20 cellular contexts compared by ENCODE assay signal in the genomic region with DNA sequence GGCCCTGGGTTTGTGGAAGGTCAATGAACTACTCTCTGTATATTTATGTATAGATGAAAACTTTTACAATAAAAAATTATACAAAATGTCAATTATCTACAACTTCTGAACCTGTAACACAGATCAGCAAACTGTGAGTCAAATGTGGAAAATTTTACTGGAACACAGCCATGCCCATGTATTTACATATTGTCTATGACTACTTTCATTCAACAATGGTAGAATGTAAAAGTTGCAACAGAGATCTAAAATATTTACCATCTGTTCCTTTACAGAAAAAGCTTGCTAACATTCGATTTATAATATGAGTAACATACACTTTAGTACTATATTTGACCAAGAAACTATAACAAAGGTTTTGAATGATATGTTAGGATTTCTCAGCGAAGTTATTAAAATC.
DNase-seq lines count a peak whose midpoint lies in the region; ATAC-seq and TF ChIP-seq lines count a peak whose summit lies in the region.
"Had no signal": no experiment of that assay in that cellular context is flagged by ENCODE, and none has a peak within 500 bp of the region (broad histone marks: within the 10 kb centered on the region; RNA-seq: fewer than 3 reads in every experiment).

No MANE protein-coding gene starts in this region.

- H3K9me2 ChIP-seq in Karpas-422 (replicated peaks; ENCODE audit: insufficient read depth, low read length): no peaks in the 10 kb centered on the region

- H3K4me1 ChIP-seq in body of pancreas: peaks cover 4% of the 10 kb centered on the region
- no peaks in the 10 kb centered on the region for H3K4me1 ChIP-seq in right cardiac atrium (ENCODE audit: control insufficient read depth, insufficient read depth, low read length)
- no peaks in the 10 kb centered on the region for H3K4me1 ChIP-seq in Karpas-422 (ENCODE audit: low read length)
- no peaks in the 10 kb centered on the region for H3K4me1 ChIP-seq in tibial artery
- no peaks in the 10 kb centered on the region for H3K4me1 ChIP-seq in right atrium auricular region
- H3K4me1 ChIP-seq: gastroesophageal sphincter had no signal

- POLR2A ChIA-PET in AG04450 (lab: Yijun Ruan, JAX): interaction anchor here (0.9 kb wide), 1 partner anchor 10 kb away, joined by 6 read pairs; no protein-coding TSS in a partner anchor

- TF ChIP-seq POLR2A in body of pancreas (IDR thresholded peaks at IDR 0.05): no peak

- H4K20me1 ChIP-seq in Karpas-422 (ENCODE audit: insufficient read depth, low read depth, low read length): no peaks in the 10 kb centered on the region

- CTCF ChIA-PET in AG04450 (lab: Charles Lee): no interaction called here

- 72 to 81% methylated on average over 2 of the region's 2 CpGs for WGBS in body of pancreas, 2 donors
- 94% methylated on average over 2 of the region's 2 CpGs for WGBS in right cardiac atrium

- H3K9me3 ChIP-seq in AG04450 (ENCODE audit: control insufficient read depth, insufficient read depth, low read length): no peaks in the 10 kb centered on the region
- H3K9me3 ChIP-seq in body of pancreas: no peaks in the 10 kb centered on the region
- H3K9me3 ChIP-seq in right cardiac atrium (ENCODE audit: control insufficient read depth, low read length): no peaks in the 10 kb centered on the region
- no peaks in the 10 kb centered on the region for H3K9me3 ChIP-seq in Karpas-422 (ENCODE audit: low read length)
- H3K9me3 ChIP-seq in tibial artery: no peaks in the 10 kb centered on the region
- no peaks in the 10 kb centered on the region for H3K9me3 ChIP-seq in right atrium auricular region
- H3K9me3 ChIP-seq: gastroesophageal sphincter, transverse colon had no signal

- H3K27ac ChIP-seq in AG04450 (ENCODE audit: low read depth, low read length): no peak overlapping the region
- no peak overlapping the region for H3K27ac ChIP-seq in body of pancreas
- H3K27ac ChIP-seq in right cardiac atrium (ENCODE audit: low read length): no peak overlapping the region
- no peak overlapping the region for H3K27ac ChIP-seq in Karpas-422 (ENCODE audit: low read length)
- H3K27ac ChIP-seq in tibial artery: no peak overlapping the region
- no peak overlapping the region for H3K27ac ChIP-seq in right atrium auricular region
- H3K27ac ChIP-seq: gastroesophageal sphincter, transverse colon had no signal

- H3K4me3 ChIP-seq in AG04450 (ENCODE audit: low read depth, low read length) (no peak overlapping the region), body of pancreas (no peak overlapping the region), right cardiac atrium (ENCODE audit: low read length) (no peak overlapping the region), Karpas-422 (ENCODE audit: low read length) (no peak overlapping the region), tibial artery (no peak overlapping the region), right atrium auricular region (no peak overlapping the region)
- H3K4me3 ChIP-seq: gastroesophageal sphincter, GM23338, transverse colon had no signal

- H2AFZ ChIP-seq in Karpas-422 (ENCODE audit: low read length): no peak overlapping the region
- H2AFZ ChIP-seq: GM23338 had no signal

- no peak overlapping the region for H3K9ac ChIP-seq in Karpas-422 (ENCODE audit: low read length)

- no peak for TF ChIP-seq CTCF in AG04450 (IDR thresholded peaks at IDR 0.05; ENCODE audit: low read depth, low read length)
- no peak for TF ChIP-seq CTCF in body of pancreas (IDR thresholded peaks at IDR 0.05)
- no peak for TF ChIP-seq CTCF in tibial artery (IDR thresholded peaks at IDR 0.05)
- no peak for TF ChIP-seq CTCF in right atrium auricular region (IDR thresholded peaks at IDR 0.05)

- no peak for ATAC-seq in body of pancreas
- ATAC-seq in right cardiac atrium: no peak
- ATAC-seq: activated CD4-positive, CD25-positive, alpha-beta regulatory T cell treated with anti-CD3 and anti-CD28 coated beads, Interleukin-2, amount 50 U/mL, for 24 hours; gastroesophageal sphincter; GM23338; stimulated activated naive B cell treated with anti-CD40 and anti-IgM and Interleukin-4, amounts not matched to agents 10 μg/mL and 1 μg/mL and 100 μg/mL, for 72 hours had no signal

- DNase-seq in AG04450 (ENCODE audit: low read depth, low spot score) (peak; percentile 23), NCI-H1048 (lab: John Stamatoyannopoulos, UW) (peak; percentile 3), body of pancreas (peak in 3 of 4 donors; percentile 19 to 52 (median 32)), fibroblast of the conjunctiva (ENCODE audit: low read depth) (peak; percentile 27), right cardiac atrium (no peak), Karpas-422 (no peak), tibial artery (no peak), right atrium auricular region (ENCODE audit: low spot score) (no peak)
- DNase-seq: activated naive CD8-positive, alpha-beta T cell treated with anti-CD3 and anti-CD28 coated beads for 36 hours; central memory CD4-positive, alpha-beta T cell; DMS 273 treated with DMSO at 0.1 percent for 48 hours; effector CD4-positive, alpha-beta T cell; NCI-H2081; OCI-M1; stimulated activated naive B cell treated with anti-CD40 and anti-IgM and Interleukin-4, amounts not matched to agents 10 μg/mL and 1 μg/mL and 100 μg/mL, for 72 hours; T-helper 9 cell; transverse colon had no signal

- no peaks in the 10 kb centered on the region for H3K79me2 ChIP-seq in Karpas-422 (ENCODE audit: low read length)

- H3K36me3 ChIP-seq in body of pancreas (replicated peaks in 1 of 2; ENCODE audit: insufficient read depth in 1 of 2, low read depth in 2 of 2): no peaks in the 10 kb centered on the region
- no peaks in the 10 kb centered on the region for H3K36me3 ChIP-seq in Karpas-422 (ENCODE audit: insufficient read depth, low read length)
- peaks cover 0 to 5% (median 4%) of the 10 kb centered on the region in 3 donors for H3K36me3 ChIP-seq in tibial artery
- no peaks in the 10 kb centered on the region for H3K36me3 ChIP-seq in right atrium auricular region
- H3K36me3 ChIP-seq: transverse colon had no signal

- no peak overlapping the region for H3K4me2 ChIP-seq in Karpas-422 (ENCODE audit: low read depth, low read length, poor library complexity, severe bottlenecking)
- H3K4me2 ChIP-seq: GM23338 had no signal

- H3K27me3 ChIP-seq in AG04450 (ENCODE audit: control insufficient read depth, insufficient read depth, low read length) (no peaks in the 10 kb centered on the region), body of pancreas (no peaks in the 10 kb centered on the region), right cardiac atrium (ENCODE audit: control insufficient read depth, insufficient read depth) (no peaks in the 10 kb centered on the region), Karpas-422 (ENCODE audit: low read length) (no peaks in the 10 kb centered on the region), tibial artery (no peaks in the 10 kb centered on the region), right atrium auricular region (no peaks in the 10 kb centered on the region)
- H3K27me3 ChIP-seq: gastroesophageal sphincter, transverse colon had no signal

- intact Hi-C loops in body of pancreas (cut with DNase I): no loop called here
- intact Hi-C loops in right cardiac atrium (cut with DNase I): no loop called here
- intact Hi-C loops in tibial artery (cut with DNase I; ENCODE audit: low total_unique reads): no loop called here

Comparison
In these comparisons a context has a peak if more than half of its experiments do, and no peak if none do; other contexts are left out.
1. DNase-seq: peak in AG04450 (single experiment), NCI-H1048 (single experiment), body of pancreas (3 of 4) and fibroblast of the conjunctiva (single experiment); none in right cardiac atrium (0 of 3), Karpas-422 (single experiment), tibial artery (0 of 2) and right atrium auricular region (single experiment).